Comparison of ENCODE assay signal across 23 cellular contexts in genomic region chr2:5700551-5700950, GRCh38. TPM values are rescaled to one million over a fixed set of nuclear protein-coding genes. Genes with fewer than 3 reads are reported as not detected.
"Had no signal": no experiment of that assay in that cellular context is flagged by ENCODE, and none has a peak within 500 bp of the region (broad histone marks: within the 10 kb centered on the region; RNA-seq: fewer than 3 reads in every experiment).

No MANE protein-coding gene starts in this region.

- H3K27ac Mint-ChIP-seq: activated CD8-positive, alpha-beta T cell treated with anti-CD3 and anti-CD28 coated beads, Interleukin-2, amount 10 ng/mL, durations not matched to agents 7 days and 5 days; activated naive CD4-positive, alpha-beta T cell treated with anti-CD3 and anti-CD28 coated beads, Interleukin-2, amount 50 U/mL, for 24 hours; nephron; T-cell; T-helper 2 cell treated with Interferon-gamma antibody and Interleukin-4, amounts not matched to agents 5 μg/mL and 100 μg/mL, for 36 hours had no signal

- H3K27ac ChIP-seq: body of pancreas, foreskin keratinocyte, prostate gland, right atrium auricular region, spleen, upper lobe of right lung, VCaP had no signal

- H3K4me3 Mint-ChIP-seq: activated CD8-positive, alpha-beta T cell treated with anti-CD3 and anti-CD28 coated beads, Interleukin-2, amount 10 ng/mL, durations not matched to agents 7 days and 5 days; activated naive CD4-positive, alpha-beta T cell treated with anti-CD3 and anti-CD28 coated beads, Interleukin-2, amount 50 U/mL, for 24 hours; T-cell; T-helper 2 cell treated with Interferon-gamma antibody and Interleukin-4, amounts not matched to agents 5 μg/mL and 100 μg/mL, for 36 hours had no signal

- H3K4me1 ChIP-seq: foreskin keratinocyte had no signal

- DNase-seq: activated CD4-positive, alpha-beta T cell treated with anti-CD3 and anti-CD28 coated beads, Interleukin-2, amount 50 U/mL, for 1 hour; activated CD8-positive, alpha-beta T cell treated with anti-CD3 and anti-CD28 coated beads, Interleukin-2, amount 10 ng/mL, durations not matched to agents 7 days and 5 days; activated gamma-delta T cell treated with Interleukin-2 at 50 U/mL for 16 hours; anterior cingulate cortex; body of pancreas; effector CD4-positive, alpha-beta T cell; erythroblast; foreskin keratinocyte; left ventricle myocardium superior; mammary epithelial cell; midbrain; spleen; stimulated activated CD4-positive, alpha-beta T cell treated with anti-CD3 and anti-CD28 coated beads, Interleukin-4, amount 100 ng/mL, for 1 hour; stimulated activated naive CD4-positive, alpha-beta T cell; T-cell; upper lobe of right lung had no signal

- ATAC-seq: activated CD4-positive, CD25-positive, alpha-beta regulatory T cell treated with anti-CD3 and anti-CD28 coated beads, Interleukin-2, amount 50 U/mL, for 24 hours; activated CD8-positive, alpha-beta T cell treated with anti-CD3 and anti-CD28 coated beads, Interleukin-2, amount 10 ng/mL, durations not matched to agents 7 days and 5 days; body of pancreas; foreskin keratinocyte; left ventricle myocardium superior; T-cell; upper lobe of right lung had no signal

- H3K36me3 Mint-ChIP-seq: T-cell had no signal

- H3K36me3 ChIP-seq: prostate gland, right atrium auricular region, spleen, upper lobe of right lung had no signal

- H3K9me3 Mint-ChIP-seq: nephron; T-helper 2 cell treated with Interferon-gamma antibody and Interleukin-4, amounts not matched to agents 5 μg/mL and 100 μg/mL, for 36 hours had no signal

- H3K9me3 ChIP-seq: body of pancreas, prostate gland, right atrium auricular region, spleen, upper lobe of right lung had no signal

- H3K4me3 ChIP-seq: body of pancreas, prostate gland, right atrium auricular region, spleen, upper lobe of right lung had no signal

RNA-seq across cellular contexts. Expression of gene SOX11, which starts 8.4 kb away (rescaled TPM):
- total RNA-seq: activated CD8-positive, alpha-beta T cell treated with anti-CD3 and anti-CD28 coated beads, Interleukin-2, amount 10 ng/mL, durations not matched to agents 7 days and 5 days; prostate gland; T-cell had no signal
- polyA plus RNA-seq: mammary epithelial cell had no signal
